ENCODE assay signal across 13 cellular contexts in the genomic region with DNA sequence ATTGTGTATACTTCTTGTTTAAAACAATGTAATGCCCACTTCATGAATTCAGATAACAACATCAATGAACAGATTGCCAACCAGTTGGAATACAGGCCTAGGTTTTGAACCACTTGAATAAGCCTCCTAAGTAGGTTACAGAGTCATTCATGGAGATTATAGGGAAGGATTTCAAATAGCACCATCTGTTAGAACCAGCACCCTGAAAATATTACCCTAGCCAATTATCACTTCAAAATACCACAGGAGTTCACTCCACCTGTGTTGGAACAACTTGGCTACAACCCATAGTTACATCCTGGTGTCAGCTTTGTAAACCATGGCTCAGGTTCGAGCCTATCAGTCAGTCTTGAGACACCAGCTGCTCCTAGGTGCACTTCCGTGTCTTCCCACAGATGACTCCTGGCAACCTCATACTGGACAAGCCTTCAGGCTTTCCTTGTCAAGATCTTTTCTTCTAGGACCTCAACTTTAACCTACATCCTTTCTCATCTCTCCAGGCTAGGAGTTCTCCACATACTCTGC.
"Had no signal": no experiment of that assay in that cellular context is flagged by ENCODE, and none has a peak within 500 bp of the region (broad histone marks: within the 10 kb centered on the region; RNA-seq: fewer than 3 reads in every experiment).

No MANE protein-coding gene starts in this region.

- ATAC-seq: activated CD8-positive, alpha-beta T cell treated with anti-CD3 and anti-CD28 coated beads, Interleukin-2, amount 10 ng/mL, durations not matched to agents 7 days and 5 days; effector memory CD8-positive, alpha-beta T cell; heart left ventricle; natural killer cell treated with Interleukin-12 subunit alpha and Interleukin-12 subunit beta and Interleukin-15 and Interleukin-18, amount 100 ng/mL, for 72 hours; stimulated activated memory B cell treated with anti-CD40 and anti-IgM and Interleukin-4, amounts not matched to agents 10 μg/mL and 1 μg/mL and 100 μg/mL, for 72 hours had no signal

- DNase-seq: activated CD4-positive, alpha-beta T cell treated with anti-CD3 and anti-CD28 coated beads for 1 hour; activated CD4-positive, alpha-beta T cell treated with anti-CD3 and anti-CD28 coated beads, Interleukin-2, amount 50 U/mL, for 1 hour; activated CD8-positive, alpha-beta T cell treated with anti-CD3 and anti-CD28 coated beads, Interleukin-2, amount 10 ng/mL, durations not matched to agents 7 days and 5 days; activated gamma-delta T cell; activated naive CD4-positive, alpha-beta T cell treated with anti-CD3 and anti-CD28 coated beads, Interleukin-2, amount 50 U/mL, for 16 hours; anterior cingulate cortex; effector memory CD8-positive, alpha-beta T cell; heart left ventricle; retina; sigmoid colon; stimulated activated CD4-positive, alpha-beta T cell treated with anti-CD3 and anti-CD28 coated beads, Interleukin-15, amount 100 ng/mL, for 24 hours had no signal
